In genomic region chr4:30720656-30721352, GRCh38 we compare ENCODE assay signal across 8 cellular contexts. TPM values are rescaled to one million over a fixed set of nuclear protein-coding genes. Genes with fewer than 3 reads are reported as not detected.
DNase-seq lines count a peak whose midpoint lies in the region; ATAC-seq and TF ChIP-seq lines count a peak whose summit lies in the region.

No MANE protein-coding gene starts in this region.

- H3K27me3 ChIP-seq in A673 (replicated peaks; ENCODE audit: insufficient read depth, low read depth, low read length, poor library complexity) (no peaks in the 10 kb centered on the region), H7 (ENCODE audit: control insufficient read depth, insufficient read depth, low read length) (peaks cover 60% of the 10 kb centered on the region)

- no peaks in the 10 kb centered on the region for H3K9me3 ChIP-seq in A673 (ENCODE audit: low read depth, low read length, poor library complexity, severe bottlenecking)

- H3K27me3 Mint-ChIP-seq in activated naive CD8-positive, alpha-beta T cell treated with anti-CD3 and anti-CD28 coated beads for 36 hours, result peaks cover 81% of the 10 kb centered on the region
- H3K27me3 Mint-ChIP-seq in progenitor cell of endocrine pancreas, result peaks cover 46% of the 10 kb centered on the region

- peaks cover 38% of the 10 kb centered on the region for H3K36me3 ChIP-seq in A673 (ENCODE audit: insufficient read depth, low read length, poor library complexity, severe bottlenecking)
- no peaks in the 10 kb centered on the region for H3K36me3 ChIP-seq in H7 (replicated peaks; ENCODE audit: control insufficient read depth, insufficient read depth, low read length)

- peaks cover 28% of the 10 kb centered on the region for H3K4me1 Mint-ChIP-seq in activated naive CD8-positive, alpha-beta T cell treated with anti-CD3 and anti-CD28 coated beads for 36 hours
- peaks cover 24% of the 10 kb centered on the region for H3K4me1 Mint-ChIP-seq in progenitor cell of endocrine pancreas (ENCODE audit: low read depth)

- POLR2A ChIA-PET in A673 (lab: Charles Lee; ENCODE audit: low non-redundant PET), result no interaction called here

- intact Hi-C loops in A673 (cut with micrococcal nuclease; ENCODE audit: unreplicated experiment) (loop anchor here (5.0 to 10.0 kb wide), 2 partner anchors 46 to 114 kb away; no protein-coding TSS in a partner anchor), left ventricle myocardium superior (cut with micrococcal nuclease) (no loop called here)

- H3K36me3 Mint-ChIP-seq in activated naive CD8-positive, alpha-beta T cell treated with anti-CD3 and anti-CD28 coated beads for 36 hours, result peaks cover 1% of the 10 kb centered on the region
- no peaks in the 10 kb centered on the region for H3K36me3 Mint-ChIP-seq in progenitor cell of endocrine pancreas (ENCODE audit: insufficient read depth)

- H3K27ac ChIP-seq in A673 (ENCODE audit: low read depth, low read length, poor library complexity, severe bottlenecking), result peak overlapping the region; percentile 96

- H3K4me3 ChIP-seq in A673 (ENCODE audit: low read depth, low read length, poor library complexity, severe bottlenecking) (peak overlapping the region; percentile 93), H7 (ENCODE audit: insufficient read depth, low read depth, low read length) (peak overlapping the region; percentile 80)

- H3K27ac Mint-ChIP-seq in activated naive CD8-positive, alpha-beta T cell treated with anti-CD3 and anti-CD28 coated beads for 36 hours, result no peak overlapping the region
- peak overlapping the region; percentile 93 for H3K27ac Mint-ChIP-seq in progenitor cell of endocrine pancreas

- DNase-seq in A673 (ENCODE audit: low spot score) (peak; percentile 68), H7 (peak; percentile 66), left ventricle myocardium superior (peak; percentile 59), progenitor cell of endocrine pancreas (ENCODE audit: low spot score, unreplicated experiment) (no peak), foreskin melanocyte (no peak), UCSD-AML1 (lab: John Stamatoyannopoulos, UW; ENCODE audit: unreplicated experiment) (no peak)
- DNase-seq in activated naive CD8-positive, alpha-beta T cell treated with anti-CD3 and anti-CD28 coated beads for 36 hours, result no peak

- ATAC-seq in left ventricle myocardium superior, result peak; percentile 16
- ATAC-seq in HG02870 (IDR thresholded peaks at IDR 0.05; ENCODE audit: unreplicated experiment), result no peak

- no TSS peak for BruUV-seq in A673 (replicated peaks; lab: Mats Ljungman, UMichigan)

- H3K4me3 Mint-ChIP-seq in activated naive CD8-positive, alpha-beta T cell treated with anti-CD3 and anti-CD28 coated beads for 36 hours, result peak overlapping the region; percentile 47
- H3K4me3 Mint-ChIP-seq in progenitor cell of endocrine pancreas (ENCODE audit: low read depth), result peak overlapping the region; percentile 82

- CTCF ChIA-PET in A673 (lab: Charles Lee), result no interaction called here

- peaks cover 3% of the 10 kb centered on the region for H3K9me3 Mint-ChIP-seq in activated naive CD8-positive, alpha-beta T cell treated with anti-CD3 and anti-CD28 coated beads for 36 hours
- H3K9me3 Mint-ChIP-seq in progenitor cell of endocrine pancreas (ENCODE audit: low read depth), result no peaks in the 10 kb centered on the region

- TF ChIP-seq CTCF in A673 (conservative IDR thresholded peaks at IDR 0.05; ENCODE audit: low read depth, low read length) (no peak), progenitor cell of endocrine pancreas (IDR thresholded peaks at IDR 0.05; ENCODE audit: unreplicated experiment) (no peak)

- H3K4me1 ChIP-seq in A673 (ENCODE audit: insufficient read depth, low read length, poor library complexity, severe bottlenecking), result peaks cover 5% of the 10 kb centered on the region

RNA-seq across cellular contexts. Expression of gene PCDH7, which starts 0.6 kb away (rescaled TPM):
- 218 and 224 TPM in 2 replicates for total RNA-seq in A673 (2021)
- 3.7 and 8.2 TPM in 2 replicates for total RNA-seq in H7 (2014; rRNA removed; shearing (Covaris generic))
- not detected for total RNA-seq in activated naive CD8-positive, alpha-beta T cell treated with anti-CD3 and anti-CD28 coated beads for 36 hours
- 53.4 TPM for total RNA-seq in left ventricle myocardium superior
- 9.9 and 17.2 TPM in 2 replicates for total RNA-seq in progenitor cell of endocrine pancreas

Comparison
In these comparisons a context has a peak if more than half of its experiments do, and no peak if none do; other contexts are left out.
1. DNase-seq: peak in A673 (single experiment), H7 (single experiment) and left ventricle myocardium superior (single experiment); none in activated naive CD8-positive, alpha-beta T cell treated with anti-CD3 and anti-CD28 coated beads for 36 hours (single experiment), progenitor cell of endocrine pancreas (single experiment), foreskin melanocyte (single experiment) and UCSD-AML1 (single experiment).